In genomic region chr19:845707-846481, GRCh38 we compare ENCODE assay signal across 23 cellular contexts. TPM values are rescaled to one million over a fixed set of nuclear protein-coding genes. Genes with fewer than 3 reads are reported as not detected.
"Had no signal": no experiment of that assay in that cellular context is flagged by ENCODE, and none has a peak within 500 bp of the region (broad histone marks: within the 10 kb centered on the region; RNA-seq: fewer than 3 reads in every experiment).

No MANE protein-coding gene starts in this region.

- DNase-seq: activated CD4-positive, alpha-beta memory T cell treated with anti-CD3 and anti-CD28 coated beads, Interleukin-2, amount 10 ng/mL, durations not matched to agents 7 days and 5 days; activated CD4-positive, alpha-beta T cell treated with anti-CD3 and anti-CD28 coated beads for 48 hours; activated CD4-positive, CD25-positive, alpha-beta regulatory T cell; activated CD8-positive, alpha-beta memory T cell treated with anti-CD3 and anti-CD28 coated beads, Interleukin-2, amount 10 ng/mL, durations not matched to agents 7 days and 5 days; activated naive CD4-positive, alpha-beta T cell; activated naive CD8-positive, alpha-beta T cell treated with anti-CD3 and anti-CD28 coated beads for 36 hours; amniotic stem cell; body of pancreas; caudate nucleus; effector memory CD8-positive, alpha-beta T cell; foreskin fibroblast; hypothalamus; left ventricle myocardium inferior; stimulated activated naive CD4-positive, alpha-beta T cell; T-cell; T-helper 9 cell had no signal

- H3K4me3 ChIP-seq: body of pancreas, left ventricle myocardium inferior, pancreas had no signal

- ATAC-seq: activated CD8-positive, alpha-beta memory T cell treated with anti-CD3 and anti-CD28 coated beads, Interleukin-2, amount 10 ng/mL, durations not matched to agents 7 days and 5 days; body of pancreas; effector memory CD8-positive, alpha-beta T cell; pancreas; T-cell had no signal

- H3K9me3 ChIP-seq: body of pancreas, left ventricle myocardium inferior, pancreas had no signal

- H3K4me3 Mint-ChIP-seq: activated CD4-positive, alpha-beta memory T cell treated with anti-CD3 and anti-CD28 coated beads, Interleukin-2, amount 10 ng/mL, durations not matched to agents 7 days and 5 days; activated CD8-positive, alpha-beta memory T cell treated with anti-CD3 and anti-CD28 coated beads, Interleukin-2, amount 10 ng/mL, durations not matched to agents 7 days and 5 days; activated naive CD8-positive, alpha-beta T cell treated with anti-CD3 and anti-CD28 coated beads for 36 hours; effector memory CD8-positive, alpha-beta T cell; neural crest cell; T-cell had no signal

- H3K9me3 Mint-ChIP-seq: effector memory CD8-positive, alpha-beta T cell; neural crest cell; T-cell had no signal

- H3K36me3 ChIP-seq: left ventricle myocardium inferior, pancreas had no signal

- H3K36me3 Mint-ChIP-seq: activated naive CD8-positive, alpha-beta T cell treated with anti-CD3 and anti-CD28 coated beads for 36 hours; T-cell had no signal

- H3K27ac Mint-ChIP-seq: activated CD4-positive, alpha-beta memory T cell treated with anti-CD3 and anti-CD28 coated beads, Interleukin-2, amount 10 ng/mL, durations not matched to agents 7 days and 5 days; activated CD8-positive, alpha-beta memory T cell treated with anti-CD3 and anti-CD28 coated beads, Interleukin-2, amount 10 ng/mL, durations not matched to agents 7 days and 5 days; activated naive CD8-positive, alpha-beta T cell treated with anti-CD3 and anti-CD28 coated beads for 36 hours had no signal

- H3K27me3 ChIP-seq: pancreas had no signal

RNA-seq across cellular contexts. Expression of gene PRTN3, which starts 5.1 kb away (rescaled TPM):
- total RNA-seq: activated CD4-positive, alpha-beta memory T cell treated with anti-CD3 and anti-CD28 coated beads, Interleukin-2, amount 10 ng/mL, durations not matched to agents 7 days and 5 days; activated CD8-positive, alpha-beta memory T cell treated with anti-CD3 and anti-CD28 coated beads, Interleukin-2, amount 10 ng/mL, durations not matched to agents 7 days and 5 days; activated naive CD8-positive, alpha-beta T cell treated with anti-CD3 and anti-CD28 coated beads for 36 hours; dermis microvascular lymphatic vessel endothelial cell; kidney epithelial cell; left ventricle myocardium inferior; neural crest cell; renal cortical epithelial cell; ureter had no signal

RNA-seq across cellular contexts. Expression of gene ELANE, which starts 6.2 kb away (rescaled TPM):
- total RNA-seq: activated CD4-positive, alpha-beta memory T cell treated with anti-CD3 and anti-CD28 coated beads, Interleukin-2, amount 10 ng/mL, durations not matched to agents 7 days and 5 days; activated CD8-positive, alpha-beta memory T cell treated with anti-CD3 and anti-CD28 coated beads, Interleukin-2, amount 10 ng/mL, durations not matched to agents 7 days and 5 days; activated naive CD8-positive, alpha-beta T cell treated with anti-CD3 and anti-CD28 coated beads for 36 hours; body of pancreas; dermis microvascular lymphatic vessel endothelial cell; neural crest cell; renal cortical epithelial cell had no signal

RNA-seq across cellular contexts. Expression of gene CFD, which starts 13.6 kb away (rescaled TPM):
- total RNA-seq: neural crest cell had no signal

RNA-seq across cellular contexts. Expression of gene AZU1, which starts 18.3 kb away (rescaled TPM):
- total RNA-seq: activated CD4-positive, alpha-beta memory T cell treated with anti-CD3 and anti-CD28 coated beads, Interleukin-2, amount 10 ng/mL, durations not matched to agents 7 days and 5 days; activated CD8-positive, alpha-beta memory T cell treated with anti-CD3 and anti-CD28 coated beads, Interleukin-2, amount 10 ng/mL, durations not matched to agents 7 days and 5 days; activated naive CD8-positive, alpha-beta T cell treated with anti-CD3 and anti-CD28 coated beads for 36 hours; dermis microvascular lymphatic vessel endothelial cell; kidney epithelial cell; left ventricle myocardium inferior; pancreas; renal cortical epithelial cell; ureter had no signal

RNA-seq across cellular contexts. Expression of gene PLPPR3, which starts 24.1 kb away (rescaled TPM):
- total RNA-seq: activated CD4-positive, alpha-beta memory T cell treated with anti-CD3 and anti-CD28 coated beads, Interleukin-2, amount 10 ng/mL, durations not matched to agents 7 days and 5 days; activated CD8-positive, alpha-beta memory T cell treated with anti-CD3 and anti-CD28 coated beads, Interleukin-2, amount 10 ng/mL, durations not matched to agents 7 days and 5 days; activated naive CD8-positive, alpha-beta T cell treated with anti-CD3 and anti-CD28 coated beads for 36 hours; body of pancreas; left ventricle myocardium inferior; mononuclear cell; ureter had no signal
